ENCODE assay signal across 17 cellular contexts in the genomic region with DNA sequence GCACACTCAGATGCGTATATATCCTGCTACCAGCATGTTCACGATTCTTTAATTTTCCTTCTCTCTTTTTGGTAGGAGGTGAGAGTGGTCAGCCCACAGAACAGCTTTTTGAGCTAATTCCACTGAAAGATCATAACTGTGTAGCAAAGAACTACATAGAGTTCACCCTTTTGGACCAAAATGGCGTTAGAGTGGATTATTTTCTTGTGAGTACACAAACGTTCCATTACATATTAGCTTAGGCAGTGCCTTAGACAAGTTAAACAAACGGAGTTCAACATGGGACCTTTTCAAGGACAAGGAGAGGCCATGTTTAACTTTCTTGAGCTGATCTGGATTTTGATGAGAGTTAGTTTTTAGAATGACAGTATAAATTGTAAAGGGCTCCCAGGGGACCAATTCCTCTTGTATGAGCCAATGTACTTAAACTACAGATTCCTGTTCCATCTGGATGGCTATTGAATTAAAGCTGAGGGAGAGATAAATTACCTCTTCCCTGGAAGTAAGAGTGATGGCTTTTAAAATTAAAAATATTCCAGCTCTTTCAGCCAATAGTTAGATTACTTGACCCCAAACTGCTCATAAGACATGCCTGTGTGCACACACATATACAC. TPM values are rescaled to one million over a fixed set of nuclear protein-coding genes. Genes with fewer than 3 reads are reported as not detected.
DNase-seq lines count a peak whose midpoint lies in the region; ATAC-seq and TF ChIP-seq lines count a peak whose summit lies in the region.
"Had no signal": no experiment of that assay in that cellular context is flagged by ENCODE, and none has a peak within 500 bp of the region (broad histone marks: within the 10 kb centered on the region; RNA-seq: fewer than 3 reads in every experiment).

No MANE protein-coding gene starts in this region.

- POLR2A ChIA-PET in CD4-positive, alpha-beta T cell (lab: Charles Lee) = no interaction called here

- H3K36me3 ChIP-seq in adipocyte (ENCODE audit: control insufficient read depth, insufficient read depth, low read length, severe bottlenecking) = peaks cover 46% of the 10 kb centered on the region
- H3K36me3 ChIP-seq: SJSA1 had no signal

- no peaks in the 10 kb centered on the region for H4K20me1 ChIP-seq in H9 (ENCODE audit: control insufficient read depth, insufficient read depth, insufficient read length)

- no peak overlapping the region for H4K5ac ChIP-seq in H9 (ENCODE audit: insufficient read length, low read depth, low read length)

- no peak overlapping the region for H2AK5ac ChIP-seq in H9 (ENCODE audit: insufficient read length, low read length)

- ATAC-seq in CD4-positive, alpha-beta T cell (ENCODE audit: poor library complexity) = no peak
- ATAC-seq in natural killer cell treated with Interleukin-12 subunit alpha and Interleukin-12 subunit beta and Interleukin-15 and Interleukin-18, amount 100 ng/mL, for 72 hours = no peak
- ATAC-seq: GM23338 had no signal

- H3K4ac ChIP-seq in H9 (ENCODE audit: low read depth, low read length) = no peak overlapping the region

- no peak for DNase-seq in CD4-positive, alpha-beta T cell
- DNase-seq in adipocyte (ENCODE audit: low read depth) = peak; percentile 27
- DNase-seq in natural killer cell treated with Interleukin-12 subunit alpha and Interleukin-12 subunit beta and Interleukin-15 and Interleukin-18, amount 100 ng/mL, for 72 hours (ENCODE audit: low spot score) = no peak
- no peak for DNase-seq in foreskin melanocyte
- no peak for DNase-seq in mesenteric fat pad (ENCODE audit: low spot score)
- no peak for DNase-seq in H9
- DNase-seq: activated gamma-delta T cell treated with Interleukin-2 at 50 U/mL for 16 hours, glutamatergic neuron, mesendoderm, nucleus accumbens had no signal

- H3K79me2 ChIP-seq in H9 (ENCODE audit: insufficient read depth, low read length) = no peaks in the 10 kb centered on the region

- no peaks in the 10 kb centered on the region for H3K9me3 ChIP-seq in CD4-positive, alpha-beta T cell (ENCODE audit: control insufficient read depth, low read length)
- H3K9me3 ChIP-seq in adipocyte (ENCODE audit: control insufficient read depth, low read length) (no peaks in the 10 kb centered on the region), H9 (ENCODE audit: control insufficient read depth, low read depth, low read length) (no peaks in the 10 kb centered on the region)
- H3K9me3 ChIP-seq: BLaER1 treated with 17β-estradiol and CSF1 and Interleukin-3, amounts not matched to agents 10 nM and 100 nM; SJSA1 had no signal

- no CpG with 5 or more reads among the region's 5 CpGs for WGBS in H9 (ENCODE audit: extremely low coverage, insufficient read length, low lambda C conversion rate)

- H3K18ac ChIP-seq in H9 (ENCODE audit: insufficient read length, low read depth, low read length) = no peak overlapping the region

- no peaks in the 10 kb centered on the region for H3K79me1 ChIP-seq in H9 (ENCODE audit: insufficient read depth, low read depth, low read length, poor library complexity, severe bottlenecking)

- peak overlapping the region; percentile 77 for H3K27ac Mint-ChIP-seq in CD4-positive, alpha-beta T cell
- peak overlapping the region in 2 of 3 donors; percentile 39 to 72 for H3K27ac Mint-ChIP-seq in IgD-negative memory B cell
- H3K27ac Mint-ChIP-seq in natural killer cell treated with Interleukin-12 subunit alpha and Interleukin-12 subunit beta and Interleukin-15 and Interleukin-18, amount 100 ng/mL, for 72 hours = peak overlapping the region; percentile 36 to 46
- H3K27ac Mint-ChIP-seq in H9 = no peak overlapping the region
- H3K27ac Mint-ChIP-seq: GM23338 had no signal

- H3K9me3 Mint-ChIP-seq in CD4-positive, alpha-beta T cell = no peaks in the 10 kb centered on the region
- H3K9me3 Mint-ChIP-seq in IgD-negative memory B cell (no peaks in the 10 kb centered on the region), H9 (no peaks in the 10 kb centered on the region)
- H3K9me3 Mint-ChIP-seq in natural killer cell treated with Interleukin-12 subunit alpha and Interleukin-12 subunit beta and Interleukin-15 and Interleukin-18, amount 100 ng/mL, for 72 hours = no peaks in the 10 kb centered on the region
- H3K9me3 Mint-ChIP-seq: GM23338 had no signal

- no peak overlapping the region for H3K4me3 Mint-ChIP-seq in CD4-positive, alpha-beta T cell
- H3K4me3 Mint-ChIP-seq in IgD-negative memory B cell (no peak overlapping the region), H9 (no peak overlapping the region)
- H3K4me3 Mint-ChIP-seq in natural killer cell treated with Interleukin-12 subunit alpha and Interleukin-12 subunit beta and Interleukin-15 and Interleukin-18, amount 100 ng/mL, for 72 hours = no peak overlapping the region
- H3K4me3 Mint-ChIP-seq: GM23338 had no signal

- CTCF ChIA-PET in CD4-positive, alpha-beta T cell (lab: Charles Lee) = interaction anchor here (0.8 to 1.3 kb wide), 2 partner anchors 168 to 203 kb away, joined by 3 to 4 read pairs; no protein-coding TSS in a partner anchor

- no peaks in the 10 kb centered on the region for H3K23me2 ChIP-seq in H9 (ENCODE audit: insufficient read length, low read depth, low read length, poor library complexity, severe bottlenecking)

- H2BK20ac ChIP-seq in H9 (ENCODE audit: low read depth, low read length, poor library complexity, severe bottlenecking) = no peak overlapping the region

- no peak overlapping the region for H3K4me2 ChIP-seq in H9 (ENCODE audit: insufficient read depth, insufficient read length, low read length)
- H3K4me2 ChIP-seq: BLaER1 treated with 17β-estradiol and CSF1 and Interleukin-3, amounts not matched to agents 10 nM and 100 nM; GM23338 had no signal

- intact Hi-C loops in CD4-positive, alpha-beta T cell (cut with DNase I, micrococcal nuclease) = no loop called here

- H3K9ac ChIP-seq in adipocyte (ENCODE audit: low read length) (no peak overlapping the region), H9 (ENCODE audit: extremely low read depth, insufficient read length, low read length) (no peak overlapping the region)
- H3K9ac ChIP-seq: BLaER1 treated with 17β-estradiol and CSF1 and Interleukin-3, amounts not matched to agents 10 nM and 100 nM had no signal

- no peak overlapping the region for H2BK5ac ChIP-seq in H9 (ENCODE audit: insufficient read length, low read length)

- no peak overlapping the region for H3K27ac ChIP-seq in CD4-positive, alpha-beta T cell (ENCODE audit: low read depth, low read length)
- H3K27ac ChIP-seq in H9 (ENCODE audit: insufficient read length, low read depth, low read length) = no peak overlapping the region
- H3K27ac ChIP-seq: BLaER1 treated with 17β-estradiol and CSF1 and Interleukin-3, amounts not matched to agents 10 nM and 100 nM; SJSA1; skin epidermis had no signal

- no peak overlapping the region for H2BK120ac ChIP-seq in H9 (ENCODE audit: low read depth, low read length, poor library complexity, severe bottlenecking)

- H3K4me1 Mint-ChIP-seq in CD4-positive, alpha-beta T cell (ENCODE audit: low read depth) = peaks cover 15% of the 10 kb centered on the region
- peaks cover 2 to 8% (median 8%) of the 10 kb centered on the region in 3 donors for H3K4me1 Mint-ChIP-seq in IgD-negative memory B cell
- H3K4me1 Mint-ChIP-seq in natural killer cell treated with Interleukin-12 subunit alpha and Interleukin-12 subunit beta and Interleukin-15 and Interleukin-18, amount 100 ng/mL, for 72 hours (ENCODE audit: low read depth in 2 of 2) = peaks cover 9 to 17% of the 10 kb centered on the region in 2 donors
- H3K4me1 Mint-ChIP-seq in H9 = peaks cover 3 to 17% of the 10 kb centered on the region in 2 experiments; a peak in 2 of 4 replicates
- H3K4me1 Mint-ChIP-seq: GM23338 had no signal

- H3K27me3 Mint-ChIP-seq in CD4-positive, alpha-beta T cell = no peaks in the 10 kb centered on the region
- H3K27me3 Mint-ChIP-seq in IgD-negative memory B cell = no peaks in the 10 kb centered on the region
- no peaks in the 10 kb centered on the region for H3K27me3 Mint-ChIP-seq in natural killer cell treated with Interleukin-12 subunit alpha and Interleukin-12 subunit beta and Interleukin-15 and Interleukin-18, amount 100 ng/mL, for 72 hours
- no peaks in the 10 kb centered on the region for H3K27me3 Mint-ChIP-seq in H9 (ENCODE audit: low read depth)

- no peak overlapping the region for H3K56ac ChIP-seq in H9 (ENCODE audit: insufficient read length, low read depth, low read length)

- no peak for TF ChIP-seq CTCF in CD4-positive, alpha-beta T cell (IDR thresholded peaks at IDR 0.05)
- TF ChIP-seq CTCF in H9 (conservative IDR thresholded peaks at IDR 0.05) = no peak

- H2BK12ac ChIP-seq in H9 (ENCODE audit: insufficient read length, low read depth, low read length) = no peak overlapping the region

- H3K4me3 ChIP-seq in adipocyte (ENCODE audit: low read length) = no peak overlapping the region
- H3K4me3 ChIP-seq: BLaER1 treated with 17β-estradiol and CSF1 and Interleukin-3, amounts not matched to agents 10 nM and 100 nM; GM23338; SJSA1; skin epidermis had no signal

- H2AFZ ChIP-seq in H9 (ENCODE audit: low read length) = no peak overlapping the region
- H2AFZ ChIP-seq: GM23338 had no signal

- no peak overlapping the region for H2BK15ac ChIP-seq in H9 (ENCODE audit: low read depth, low read length)

- H3K14ac ChIP-seq in H9 (ENCODE audit: insufficient read depth, low read length) = no peak overlapping the region

- peaks cover 92% of the 10 kb centered on the region for H3K36me3 Mint-ChIP-seq in CD4-positive, alpha-beta T cell (ENCODE audit: low read depth)
- H3K36me3 Mint-ChIP-seq in IgD-negative memory B cell = peaks cover 7% of the 10 kb centered on the region
- H3K36me3 Mint-ChIP-seq in natural killer cell treated with Interleukin-12 subunit alpha and Interleukin-12 subunit beta and Interleukin-15 and Interleukin-18, amount 100 ng/mL, for 72 hours = peaks cover 9% of the 10 kb centered on the region
- peaks cover 0 to 7% (median 4%) of the 10 kb centered on the region in 3 experiments; a peak in 2 of 7 replicates for H3K36me3 Mint-ChIP-seq in H9 (ENCODE audit: insufficient read depth in 1 of 3, low read depth in 3 of 3)

- no peak overlapping the region for H4K8ac ChIP-seq in H9 (replicated peaks; ENCODE audit: insufficient read length, low read depth, low read length)

- H3T11ph ChIP-seq in H9 (ENCODE audit: low read length) = no peak overlapping the region

- H4K91ac ChIP-seq in H9 (ENCODE audit: insufficient read length, low read depth, low read length) = no peak overlapping the region

- H3K23ac ChIP-seq in H9 (ENCODE audit: insufficient read length, low read depth, low read length) = no peak overlapping the region

- H3K4me1 ChIP-seq in adipocyte (ENCODE audit: control insufficient read depth, insufficient read depth, low read length) (no peaks in the 10 kb centered on the region), H9 (ENCODE audit: insufficient read depth, low read length) (no peaks in the 10 kb centered on the region)
- H3K4me1 ChIP-seq: BLaER1 treated with 17β-estradiol and CSF1 and Interleukin-3, amounts not matched to agents 10 nM and 100 nM had no signal

- H3K27me3 ChIP-seq in CD4-positive, alpha-beta T cell (ENCODE audit: control insufficient read depth, insufficient read depth, low read length) = no peaks in the 10 kb centered on the region
- H3K27me3 ChIP-seq in adipocyte (replicated peaks; ENCODE audit: control insufficient read depth, insufficient read depth, low read length) (no peaks in the 10 kb centered on the region), H9 (ENCODE audit: insufficient read depth, low read length) (no peaks in the 10 kb centered on the region)
- H3K27me3 ChIP-seq: BLaER1 treated with 17β-estradiol and CSF1 and Interleukin-3, amounts not matched to agents 10 nM and 100 nM; SJSA1 had no signal

RNA-seq across cellular contexts. Expression of a gene that starts 25.5 kb away (rescaled TPM):
- total RNA-seq in CD4-positive, alpha-beta T cell = not detected
- polyA plus RNA-seq in IgD-negative memory B cell = 0.50 TPM
- total RNA-seq in natural killer cell treated with Interleukin-12 subunit alpha and Interleukin-12 subunit beta and Interleukin-15 and Interleukin-18, amount 100 ng/mL, for 72 hours = 1 to 10 TPM in 1 of 2 donors, under 1 TPM in 1; 0.74 to 1.3 TPM
- total RNA-seq in mesenteric fat pad (not detected), H9 (2021) (not detected in 2 replicates)
- total RNA-seq: activated CD8-positive, alpha-beta memory T cell treated with anti-CD3 and anti-CD28 coated beads for 36 hours; cardiac septum; GM23338; SJSA1 had no signal
- polyA plus RNA-seq: GM23338 had no signal

RNA-seq across cellular contexts. Expression of a gene that starts 49.5 kb away (rescaled TPM):
- total RNA-seq in CD4-positive, alpha-beta T cell = 10 to 100 TPM; 10.1 to 10.5 TPM
- polyA plus RNA-seq in IgD-negative memory B cell = 7.7 TPM
- 10 to 100 TPM; 41.7 to 81.0 TPM for total RNA-seq in natural killer cell treated with Interleukin-12 subunit alpha and Interleukin-12 subunit beta and Interleukin-15 and Interleukin-18, amount 100 ng/mL, for 72 hours
- total RNA-seq in mesenteric fat pad (7.6 TPM), H9 (2021) (106 and 110 TPM in 2 replicates)

Comparison
In these comparisons a context has a peak if more than half of its experiments do, and no peak if none do; other contexts are left out.
1. H3K27ac Mint-ChIP-seq: peak in CD4-positive, alpha-beta T cell (single experiment), IgD-negative memory B cell (2 of 3) and natural killer cell treated with Interleukin-12 subunit alpha and Interleukin-12 subunit beta and Interleukin-15 and Interleukin-18, amount 100 ng/mL, for 72 hours (2 of 2); none in H9 (0 of 3).